11 cellular contexts compared by ENCODE assay signal in genomic region chrX:23493941-23494374, GRCh38.
DNase-seq lines count a peak whose midpoint lies in the region; ATAC-seq and TF ChIP-seq lines count a peak whose summit lies in the region.
"Had no signal": no experiment of that assay in that cellular context is flagged by ENCODE, and none has a peak within 500 bp of the region (broad histone marks: within the 10 kb centered on the region; RNA-seq: fewer than 3 reads in every experiment).

No MANE protein-coding gene starts in this region.

- H3K27ac Mint-ChIP-seq in natural killer cell, result no peak overlapping the region
- H3K27ac Mint-ChIP-seq: memory B cell had no signal

- H3K9me3 Mint-ChIP-seq in natural killer cell, result no peaks in the 10 kb centered on the region

- ATAC-seq in GM18519 (IDR thresholded peaks at IDR 0.05; ENCODE audit: low FRiP score, unreplicated experiment) (peak; percentile 66), HG02885 (IDR thresholded peaks at IDR 0.05; ENCODE audit: poor library complexity, unreplicated experiment) (peak; percentile 77), natural killer cell (peak in 2 of 3 donors; percentile 60 to 85), GM19467 (IDR thresholded peaks at IDR 0.05; ENCODE audit: unreplicated experiment) (no peak)

- intact Hi-C loops in natural killer cell (cut with micrococcal nuclease), result no loop called here
- intact Hi-C loops in head of caudate nucleus (cut with DNase I), result no loop called here

- TF ChIP-seq CTCF in natural killer cell (IDR thresholded peaks at IDR 0.05), result no peak

- DNase-seq in RPMI7951 (ENCODE audit: low read depth), result peak; percentile 88
- DNase-seq in natural killer cell, result no peak
- no peak for DNase-seq in NCI-H1436 treated with DMSO at 0.1 percent for 48 hours (lab: John Stamatoyannopoulos, UW)
- DNase-seq in head of caudate nucleus, result no peak
- DNase-seq in mesenteric fat pad (ENCODE audit: low spot score), result no peak
- DNase-seq: activated T-cell treated with anti-CD3 and anti-CD28 coated beads for 4 hours, Peyer's patch had no signal

- peaks cover 9% of the 10 kb centered on the region in 2 donors for H3K4me1 Mint-ChIP-seq in natural killer cell

- no peaks in the 10 kb centered on the region for H3K36me3 Mint-ChIP-seq in natural killer cell
- H3K36me3 Mint-ChIP-seq: memory B cell had no signal

- no peak overlapping the region for H3K4me3 Mint-ChIP-seq in natural killer cell
- H3K4me3 Mint-ChIP-seq: memory B cell had no signal

- H3K27me3 Mint-ChIP-seq in natural killer cell (ENCODE audit: low read depth in 2 of 2), result no peaks in the 10 kb centered on the region
- H3K27me3 Mint-ChIP-seq: memory B cell had no signal
